19 cellular contexts compared by ENCODE assay signal in genomic region chr7:44695756-44696155, GRCh38.
"Had no signal": no experiment of that assay in that cellular context is flagged by ENCODE, and none has a peak within 500 bp of the region (broad histone marks: within the 10 kb centered on the region; RNA-seq: fewer than 3 reads in every experiment).

No MANE protein-coding gene starts in this region.

- H3K27me3 Mint-ChIP-seq: activated CD4-positive, alpha-beta T cell treated with anti-CD3 and anti-CD28 coated beads, Interleukin-2, amount 10 ng/mL, durations not matched to agents 7 days and 5 days; activated naive CD8-positive, alpha-beta T cell; naive B cell; stimulated activated naive CD8-positive, alpha-beta T cell treated with anti-CD3 and anti-CD28 coated beads, Interleukin-15, Interleukin-2, amounts not matched to agents 100 ng/mL and 50 ng/mL, for 24 hours had no signal

- H3K27me3 ChIP-seq: tibial nerve, uterus had no signal

- H3K27ac Mint-ChIP-seq: activated CD4-positive, alpha-beta T cell treated with anti-CD3 and anti-CD28 coated beads, Interleukin-2, amount 10 ng/mL, durations not matched to agents 7 days and 5 days; activated naive CD8-positive, alpha-beta T cell; activated T-helper 2 cell treated with anti-CD3 and anti-CD28 coated beads, Interferon-gamma antibody, Interleukin-2, Interleukin-4, amounts not matched to agents 10 μg/mL and 5 μg/mL and 100 μg/mL, durations not matched to agents 14 hours and 24 hours and 36 hours; stimulated activated naive CD8-positive, alpha-beta T cell treated with anti-CD3 and anti-CD28 coated beads, Interleukin-15, Interleukin-2, amounts not matched to agents 100 ng/mL and 50 ng/mL, for 24 hours had no signal

- H3K36me3 ChIP-seq: uterus had no signal

- DNase-seq: activated CD4-positive, alpha-beta T cell treated with anti-CD3 and anti-CD28 coated beads, Interleukin-2, amount 10 ng/mL, durations not matched to agents 7 days and 5 days; activated naive CD4-positive, alpha-beta T cell; activated T-cell treated with anti-CD3 and anti-CD28 coated beads, Interleukin-2, amount 50 U/mL, for 1 hour; amniotic stem cell; cerebellar nuclear complex; effector CD4-positive, alpha-beta T cell; kidney; naive B cell; stimulated activated CD4-positive, alpha-beta T cell treated with anti-CD3 and anti-CD28 coated beads, Interleukin-4, amount 100 ng/mL, for 4 hours; substantia nigra; uterus had no signal

- H3K27ac ChIP-seq: prostate gland, tibial nerve, uterus had no signal

- H3K4me3 Mint-ChIP-seq: activated CD4-positive, alpha-beta T cell treated with anti-CD3 and anti-CD28 coated beads, Interleukin-2, amount 10 ng/mL, durations not matched to agents 7 days and 5 days; activated naive CD8-positive, alpha-beta T cell; naive B cell; neural crest cell; stimulated activated naive CD8-positive, alpha-beta T cell treated with anti-CD3 and anti-CD28 coated beads, Interleukin-15, Interleukin-2, amounts not matched to agents 100 ng/mL and 50 ng/mL, for 24 hours had no signal

- ATAC-seq: activated CD4-positive, CD25-positive, alpha-beta regulatory T cell treated with anti-CD3 and anti-CD28 coated beads, Interleukin-2, amount 50 U/mL, for 24 hours had no signal

- H3K9me3 ChIP-seq: prostate gland, tibial nerve, uterus had no signal

- H3K9me3 Mint-ChIP-seq: neural crest cell; stimulated activated naive CD8-positive, alpha-beta T cell treated with anti-CD3 and anti-CD28 coated beads, Interleukin-15, Interleukin-2, amounts not matched to agents 100 ng/mL and 50 ng/mL, for 24 hours had no signal

- H3K4me3 ChIP-seq: lung, prostate gland, tibial nerve, uterus had no signal

- H3K4me1 ChIP-seq: prostate gland, tibial nerve, uterus had no signal

- H3K4me1 Mint-ChIP-seq: activated CD4-positive, alpha-beta T cell treated with anti-CD3 and anti-CD28 coated beads, Interleukin-2, amount 10 ng/mL, durations not matched to agents 7 days and 5 days; neural crest cell had no signal
